ENCODE assay signal across 5 cellular contexts in genomic region chr7:94571816-94572215, GRCh38.
"Had no signal": no experiment of that assay in that cellular context is flagged by ENCODE, and none has a peak within 500 bp of the region (broad histone marks: within the 10 kb centered on the region; RNA-seq: fewer than 3 reads in every experiment).

No MANE protein-coding gene starts in this region.

- DNase-seq: IMR-90, KBM-7, KG1 had no signal

- H3K27ac ChIP-seq: HL-60 had no signal

- H3K4me3 ChIP-seq: K562 had no signal
